In the genomic region with DNA sequence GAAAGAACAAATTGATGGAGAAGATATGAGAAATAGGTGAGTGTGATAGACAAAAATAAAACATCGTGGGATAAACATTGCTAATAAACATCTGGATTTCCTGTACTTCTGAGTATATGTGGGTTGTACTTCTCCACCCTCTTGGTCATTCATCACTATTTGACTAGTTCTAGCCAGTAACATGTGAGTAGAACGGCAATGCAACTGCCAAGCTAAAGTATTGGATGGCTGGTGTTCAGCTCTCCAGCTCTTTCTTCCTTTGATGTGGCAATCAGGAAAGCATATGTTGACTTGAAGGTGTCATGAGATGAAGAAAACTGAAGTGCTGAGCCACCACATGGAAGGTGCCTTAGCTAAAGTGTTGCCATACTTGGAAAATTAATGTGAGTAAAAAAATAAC, we compare ENCODE assay signal across 28 cellular contexts.
"Had no signal": no experiment of that assay in that cellular context is flagged by ENCODE, and none has a peak within 500 bp of the region (broad histone marks: within the 10 kb centered on the region; RNA-seq: fewer than 3 reads in every experiment).

No MANE protein-coding gene starts in this region.

- H3K27me3 ChIP-seq: ascending aorta, cardiac muscle cell, Peyer's patch had no signal

- DNase-seq: activated CD4-positive, alpha-beta T cell treated with anti-CD3 and anti-CD28 coated beads for 48 hours; activated CD4-positive, alpha-beta T cell treated with anti-CD3 and anti-CD28 coated beads, Interleukin-2, amount 50 U/mL, for 4 hours; activated CD4-positive, CD25-positive, alpha-beta regulatory T cell treated with anti-CD3 and anti-CD28 coated beads, Interleukin-2, amount 50 U/mL, for 72 hours; activated CD8-positive, alpha-beta memory T cell treated with anti-CD3 and anti-CD28 coated beads, Interleukin-2, amount 50 U/mL, for 48 hours; activated CD8-positive, alpha-beta T cell treated with anti-CD3 and anti-CD28 coated beads, Interleukin-2, amount 10 ng/mL, durations not matched to agents 7 days and 5 days; activated effector memory CD4-positive, alpha-beta T cell treated with Interleukin-2 at 50 U/mL for 16 hours; activated naive CD4-positive, alpha-beta T cell; activated T-cell treated with anti-CD3 and anti-CD28 coated beads, Interleukin-2, amount 50 U/mL, for 1 hour; amniotic stem cell; KG1; NCI-H1105 treated with DMSO at 0.1 percent for 48 hours; NCI-H1436 treated with DMSO at 0.1 percent for 48 hours; NCI-H187; NCI-H2081; NCI-H2171; NCI-H226; NCI-H510A; NCI-H526 treated with DMSO at 0.1 percent for 48 hours; NCI-H82; Peyer's patch; SHP77 treated with DMSO at 0.1 percent for 48 hours; T-helper 17 cell; T-helper 9 cell had no signal

- H3K36me3 Mint-ChIP-seq: activated naive CD4-positive, alpha-beta T cell treated with anti-CD3 and anti-CD28 coated beads, Interleukin-2, amount 50 U/mL, for 24 hours; brain had no signal

- H3K4me3 ChIP-seq: ascending aorta, cardiac muscle cell, Peyer's patch had no signal

- H3K27me3 Mint-ChIP-seq: activated naive CD4-positive, alpha-beta T cell treated with anti-CD3 and anti-CD28 coated beads, Interleukin-2, amount 50 U/mL, for 24 hours; brain; T-helper 17 cell had no signal

- H3K4me1 ChIP-seq: ascending aorta, Peyer's patch had no signal

- H3K36me3 ChIP-seq: ascending aorta, cardiac muscle cell, Peyer's patch had no signal

- H3K27ac ChIP-seq: ascending aorta, cardiac muscle cell, Peyer's patch had no signal

- H3K4me1 Mint-ChIP-seq: activated naive CD4-positive, alpha-beta T cell treated with anti-CD3 and anti-CD28 coated beads, Interleukin-2, amount 50 U/mL, for 24 hours; T-helper 17 cell; WTC11 had no signal

- H3K9me3 ChIP-seq: ascending aorta, Peyer's patch had no signal

- H3K27ac Mint-ChIP-seq: activated CD8-positive, alpha-beta T cell treated with anti-CD3 and anti-CD28 coated beads, Interleukin-2, amount 10 ng/mL, durations not matched to agents 7 days and 5 days; activated naive CD4-positive, alpha-beta T cell treated with anti-CD3 and anti-CD28 coated beads, Interleukin-2, amount 50 U/mL, for 24 hours; brain; T-helper 17 cell; WTC11 had no signal

- H3K4me3 Mint-ChIP-seq: activated CD8-positive, alpha-beta T cell treated with anti-CD3 and anti-CD28 coated beads, Interleukin-2, amount 10 ng/mL, durations not matched to agents 7 days and 5 days; activated naive CD4-positive, alpha-beta T cell treated with anti-CD3 and anti-CD28 coated beads, Interleukin-2, amount 50 U/mL, for 24 hours; brain; T-helper 17 cell; WTC11 had no signal
